23 cellular contexts compared by ENCODE assay signal in genomic region chr19:397941-398706, GRCh38. TPM values are rescaled to one million over a fixed set of nuclear protein-coding genes. Genes with fewer than 3 reads are reported as not detected.
DNase-seq lines count a peak whose midpoint lies in the region; ATAC-seq, FAIRE-seq and TF ChIP-seq lines count a peak whose summit lies in the region.
"Had no signal": no experiment of that assay in that cellular context is flagged by ENCODE, and none has a peak within 500 bp of the region (broad histone marks: within the 10 kb centered on the region; RNA-seq: fewer than 3 reads in every experiment).

No MANE protein-coding gene starts in this region.

- POLR2A ChIA-PET in WTC11 (lab: Charles Lee), result no interaction called here

- ATAC-seq in sciatic nerve (no peak), WTC11 (no peak)
- ATAC-seq: A549, Panc1 had no signal

- H3K4me3 ChIP-seq in left ventricle myocardium inferior (no peak overlapping the region), bronchial epithelial cell (ENCODE audit: low read depth, low read length) (no peak overlapping the region), esophagus muscularis mucosa (no peak overlapping the region)
- H3K4me3 ChIP-seq: A549, HAP-1, SJCRH30 had no signal

- H3K9me3 ChIP-seq in left ventricle myocardium inferior (replicated peaks), result no peaks in the 10 kb centered on the region
- no peaks in the 10 kb centered on the region for H3K9me3 ChIP-seq in esophagus muscularis mucosa
- H3K9me3 ChIP-seq: A549, SJCRH30 had no signal

- whole genome bisulfite sequencing in esophagus muscularis mucosa, result 91% methylated on average over 30 of the region's 31 CpGs

- H3K27ac Mint-ChIP-seq in WTC11, result no peak overlapping the region
- H3K27ac Mint-ChIP-seq: B cell had no signal

- H3K27ac ChIP-seq in left ventricle myocardium inferior (replicated peaks), result no peak overlapping the region
- no peak overlapping the region for H3K27ac ChIP-seq in esophagus muscularis mucosa (replicated peaks in 1 of 4)
- H3K27ac ChIP-seq: A549, HL-60, SJCRH30 had no signal

- TF ChIP-seq EP300 in esophagus muscularis mucosa (IDR thresholded peaks at IDR 0.05), result no peak

- no peaks in the 10 kb centered on the region for H3K4me1 Mint-ChIP-seq in WTC11
- H3K4me1 Mint-ChIP-seq: B cell had no signal

- peak; percentile 88 for FAIRE-seq in bronchial epithelial cell (lab: Jason Lieb, UNC)
- FAIRE-seq: A549, HepG2 had no signal

- peaks cover 7% of the 10 kb centered on the region for H3K36me3 Mint-ChIP-seq in WTC11

- H3K27me3 ChIP-seq in left ventricle myocardium inferior (ENCODE audit: low read depth) (peaks cover 48% of the 10 kb centered on the region), bronchial epithelial cell (ENCODE audit: control insufficient read depth, insufficient read depth, low read length) (no peaks in the 10 kb centered on the region), esophagus muscularis mucosa (peaks cover 0 to 49% (median 8%) of the 10 kb centered on the region in 4 donors)
- H3K27me3 ChIP-seq: SJCRH30 had no signal

- TF ChIP-seq POLR2A in esophagus muscularis mucosa (IDR thresholded peaks at IDR 0.05; ENCODE audit: low read depth), result no peak

- H3K4me1 ChIP-seq in left ventricle myocardium inferior (no peaks in the 10 kb centered on the region), esophagus muscularis mucosa (peaks cover 0 to 7% (median 5%) of the 10 kb centered on the region in 4 donors)
- H3K4me1 ChIP-seq: A549, HAP-1, SJCRH30 had no signal

- H3K36me3 ChIP-seq in left ventricle myocardium inferior (no peaks in the 10 kb centered on the region), bronchial epithelial cell (ENCODE audit: control insufficient read depth, insufficient read depth, low read length) (no peaks in the 10 kb centered on the region), esophagus muscularis mucosa (no peaks in the 10 kb centered on the region)
- H3K36me3 ChIP-seq: HAP-1, SJCRH30 had no signal

- CTCF ChIA-PET in WTC11 (lab: Charles Lee), result interaction anchor here (1.1 to 1.6 kb wide), 2 partner anchors 15 to 113 kb away, joined by 3 to 4 read pairs; no protein-coding TSS in a partner anchor

- H3K27me3 Mint-ChIP-seq in WTC11 (ENCODE audit: low read depth), result peaks cover 2% of the 10 kb centered on the region; the same call in 1 of the 2 replicates

- H3K4me3 Mint-ChIP-seq in WTC11, result no peak overlapping the region
- H3K4me3 Mint-ChIP-seq: B cell had no signal

- TF ChIP-seq CTCF in left ventricle myocardium inferior (IDR thresholded peaks at IDR 0.05; ENCODE audit: borderline replicate concordance) (no peak), bronchial epithelial cell (IDR thresholded peaks at IDR 0.05; ENCODE audit: insufficient read depth, low read length, severe bottlenecking) (no peak), WTC11 (IDR thresholded peaks at IDR 0.05) (no peak), esophagus muscularis mucosa (IDR thresholded peaks at IDR 0.05) (no peak)

- intact Hi-C loops in cardiac septum (cut with DNase I), result no loop called here
- intact Hi-C loops in left ventricle myocardium inferior (cut with micrococcal nuclease), result no loop called here
- intact Hi-C loops in sciatic nerve (cut with DNase I), result no loop called here
- intact Hi-C loops in esophagus muscularis mucosa (cut with DNase I), result no loop called here

- H3K9me3 Mint-ChIP-seq in WTC11, result peaks cover 9% of the 10 kb centered on the region

- DNase-seq in cardiac septum (ENCODE audit: low spot score) (peak; percentile 68), left ventricle myocardium inferior (no peak), bronchial epithelial cell (ENCODE audit: low read depth) (no peak), mesenteric fat pad (ENCODE audit: low spot score) (peak; percentile 59), sciatic nerve (ENCODE audit: low spot score) (peak; percentile 50), kidney glomerular epithelial cell (lab: John Stamatoyannopoulos, UW) (no peak), WTC11 (ENCODE audit: low spot score) (no peak), esophagus muscularis mucosa (ENCODE audit: extremely low spot score) (no peak)
- DNase-seq: DMS79 treated with DMSO at 0.1 percent for 48 hours, KG1, NCI-H1092 treated with DMSO at 0.1 percent for 48 hours, NCI-H146, NCI-H2029, NCI-H226, NCI-H510A treated with DMSO at 0.1 percent for 48 hours, NCI-H774, SJCRH30 had no signal

TF ChIP-seq in WTC11, 78 proteins besides CTCF, POLR2A, EP300 and RAD21:
- TF ChIP-seq GRHL2 (CRISPR knock-in tag; IDR thresholded peaks at IDR 0.05; ENCODE audit: insufficient replicate concordance, severe bottlenecking), result no peak
- TF ChIP-seq NR1H2 (CRISPR knock-in tag; IDR thresholded peaks at IDR 0.05), result no peak

RNA-seq across cellular contexts. Expression of gene C2CD4C, which starts 10.8 kb away (rescaled TPM):
- 2.7 TPM for total RNA-seq in cardiac septum
- 0.63 TPM for total RNA-seq in left ventricle myocardium inferior
- total RNA-seq in bronchial epithelial cell, result 0.26 TPM in 2 replicates
- 5.9 TPM for total RNA-seq in mesenteric fat pad
- total RNA-seq in sciatic nerve, result 2.8 TPM
- 6.6 to 9.8 TPM (median 7.9 TPM) in 3 replicates for total RNA-seq in WTC11 (2021)
- 1 to 10 TPM in 3 of 4 donors, under 1 TPM in 1; 0.46 to 3.7 (median 1.7) TPM for total RNA-seq in esophagus muscularis mucosa
- total RNA-seq: B cell, HepG2 had no signal

RNA-seq across cellular contexts. Expression of gene MIER2, which starts 53.5 kb away (rescaled TPM):
- 21.8 TPM for total RNA-seq in cardiac septum
- 15.9 TPM for total RNA-seq in left ventricle myocardium inferior
- total RNA-seq in bronchial epithelial cell, result 19.0 and 19.6 TPM in 2 replicates
- total RNA-seq in mesenteric fat pad, result 53.5 TPM
- 24.5 TPM for total RNA-seq in sciatic nerve
- 56.3 to 63.6 TPM (median 60.9 TPM) in 3 replicates for total RNA-seq in WTC11 (2021)
- 10 to 100 TPM; 11.6 to 26.4 (median 18.9) TPM for total RNA-seq in esophagus muscularis mucosa

Comparison
In these comparisons a context has a peak if more than half of its experiments do, and no peak if none do; other contexts are left out.
1. DNase-seq: peak in cardiac septum (single experiment), mesenteric fat pad (single experiment) and sciatic nerve (single experiment); none in left ventricle myocardium inferior (single experiment), bronchial epithelial cell (single experiment), kidney glomerular epithelial cell (single experiment), WTC11 (single experiment) and esophagus muscularis mucosa (single experiment).